In genomic region chr9:135045264-135046155, GRCh38 we compare ENCODE assay signal across 18 cellular contexts. TPM values are rescaled to one million over a fixed set of nuclear protein-coding genes. Genes with fewer than 3 reads are reported as not detected.
DNase-seq lines count a peak whose midpoint lies in the region; ATAC-seq, FAIRE-seq and TF ChIP-seq lines count a peak whose summit lies in the region.
"Had no signal": no experiment of that assay in that cellular context is flagged by ENCODE, and none has a peak within 500 bp of the region (broad histone marks: within the 10 kb centered on the region; RNA-seq: fewer than 3 reads in every experiment).

No MANE protein-coding gene starts in this region.

- ATAC-seq in stimulated activated naive CD8-positive, alpha-beta T cell treated with anti-CD3 and anti-CD28 coated beads, Interleukin-15, Interleukin-2, amounts not matched to agents 100 U/mL and 50 U/mL, for 24 hours: no peak

- H3K36me3 Mint-ChIP-seq in neural crest cell (ENCODE audit: low read depth): no peaks in the 10 kb centered on the region
- no peaks in the 10 kb centered on the region for H3K36me3 Mint-ChIP-seq in T-helper 2 cell treated with Interferon-gamma antibody and Interleukin-4, amounts not matched to agents 5 μg/mL and 100 μg/mL, for 36 hours (ENCODE audit: low read depth)

- H3K4me1 Mint-ChIP-seq in neural crest cell: peaks cover 1% of the 10 kb centered on the region
- no peaks in the 10 kb centered on the region for H3K4me1 Mint-ChIP-seq in T-helper 2 cell treated with Interferon-gamma antibody and Interleukin-4, amounts not matched to agents 5 μg/mL and 100 μg/mL, for 36 hours (ENCODE audit: low read depth)

- H3K27me3 ChIP-seq in H7 (ENCODE audit: control insufficient read depth, insufficient read depth, low read length) (no peaks in the 10 kb centered on the region), suprapubic skin (peaks cover 37% of the 10 kb centered on the region), A673 (replicated peaks; ENCODE audit: insufficient read depth, low read depth, low read length, poor library complexity) (no peaks in the 10 kb centered on the region)

- H3K4me3 ChIP-seq in H7 (ENCODE audit: insufficient read depth, low read depth, low read length) (no peak overlapping the region), coronary artery (no peak overlapping the region), suprapubic skin (no peak overlapping the region), A673 (ENCODE audit: low read depth, low read length, poor library complexity, severe bottlenecking) (no peak overlapping the region)

- H3K9me3 Mint-ChIP-seq in neural crest cell: no peaks in the 10 kb centered on the region
- no peaks in the 10 kb centered on the region for H3K9me3 Mint-ChIP-seq in T-helper 2 cell treated with Interferon-gamma antibody and Interleukin-4, amounts not matched to agents 5 μg/mL and 100 μg/mL, for 36 hours
- H3K9me3 Mint-ChIP-seq: CD4-positive, alpha-beta T cell had no signal

- WGBS in suprapubic skin: 90% methylated on average over 32 of the region's 33 CpGs

- no peaks in the 10 kb centered on the region for H3K36me3 ChIP-seq in H7 (replicated peaks; ENCODE audit: control insufficient read depth, insufficient read depth, low read length)
- H3K36me3 ChIP-seq in suprapubic skin: no peaks in the 10 kb centered on the region
- H3K36me3 ChIP-seq in A673 (ENCODE audit: insufficient read depth, low read length, poor library complexity, severe bottlenecking): no peaks in the 10 kb centered on the region

- intact Hi-C loops in A673 (cut with micrococcal nuclease; ENCODE audit: unreplicated experiment): no loop called here

- H3K4me1 ChIP-seq in suprapubic skin: peaks cover 4% of the 10 kb centered on the region
- H3K4me1 ChIP-seq in A673 (ENCODE audit: insufficient read depth, low read length, poor library complexity, severe bottlenecking): no peaks in the 10 kb centered on the region

- no peak for FAIRE-seq in HTR-8/SVneo (lab: Jason Lieb, UNC)
- FAIRE-seq: GM19239, H54 had no signal

- BruUV-seq in A673 (replicated peaks; lab: Mats Ljungman, UMichigan): no TSS peak

- CTCF ChIA-PET in A673 (lab: Charles Lee): no interaction called here

- TF ChIP-seq CTCF in coronary artery (IDR thresholded peaks at IDR 0.05): no peak
- no peak for TF ChIP-seq CTCF in neural crest cell (conservative IDR thresholded peaks at IDR 0.05)
- no peak for TF ChIP-seq CTCF in suprapubic skin (IDR thresholded peaks at IDR 0.05)
- no peak for TF ChIP-seq CTCF in A673 (conservative IDR thresholded peaks at IDR 0.05; ENCODE audit: low read depth, low read length)

- H3K9me3 ChIP-seq in suprapubic skin: no peaks in the 10 kb centered on the region
- no peaks in the 10 kb centered on the region for H3K9me3 ChIP-seq in A673 (ENCODE audit: low read depth, low read length, poor library complexity, severe bottlenecking)

- H3K27ac ChIP-seq in coronary artery: no peak overlapping the region
- no peak overlapping the region for H3K27ac ChIP-seq in suprapubic skin
- H3K27ac ChIP-seq in A673 (ENCODE audit: low read depth, low read length, poor library complexity, severe bottlenecking): no peak overlapping the region

- no peak for TF ChIP-seq POLR2A in suprapubic skin (IDR thresholded peaks at IDR 0.05)

- peak overlapping the region; percentile 35 for H3K27ac Mint-ChIP-seq in neural crest cell (ENCODE audit: unreplicated experiment)
- H3K27ac Mint-ChIP-seq in T-helper 2 cell treated with Interferon-gamma antibody and Interleukin-4, amounts not matched to agents 5 μg/mL and 100 μg/mL, for 36 hours: no peak overlapping the region
- H3K27ac Mint-ChIP-seq: CD4-positive, alpha-beta T cell had no signal

- DNase-seq in H7 (peak; percentile 47), coronary artery (ENCODE audit: low spot score) (peak; percentile 66), neural crest cell (ENCODE audit: low read depth, low spot score) (no peak), suprapubic skin (ENCODE audit: low spot score in 2 of 2) (peak; percentile 38 to 56), HTR-8/SVneo (ENCODE audit: insufficient read length, low spot score) (no peak), A673 (ENCODE audit: low spot score) (no peak)
- DNase-seq in stimulated activated naive CD8-positive, alpha-beta T cell treated with anti-CD3 and anti-CD28 coated beads, Interleukin-15, Interleukin-2, amounts not matched to agents 100 U/mL and 50 U/mL, for 24 hours: no peak
- DNase-seq in T-helper 2 cell treated with Interferon-gamma antibody and Interleukin-4, amounts not matched to agents 5 μg/mL and 100 μg/mL, for 36 hours (ENCODE audit: low spot score): no peak
- DNase-seq: CD4-positive, alpha-beta T cell; NCI-H1930; NCI-H2171; NCI-H446; NCI-H69; OCI-M1; RPMI8226; SIG-M5 had no signal

- H3K4me3 Mint-ChIP-seq in neural crest cell: no peak overlapping the region
- no peak overlapping the region for H3K4me3 Mint-ChIP-seq in T-helper 2 cell treated with Interferon-gamma antibody and Interleukin-4, amounts not matched to agents 5 μg/mL and 100 μg/mL, for 36 hours
- H3K4me3 Mint-ChIP-seq: CD4-positive, alpha-beta T cell had no signal

- H3K27me3 Mint-ChIP-seq in neural crest cell (ENCODE audit: low read depth): peaks cover 4% of the 10 kb centered on the region
- H3K27me3 Mint-ChIP-seq in T-helper 2 cell treated with Interferon-gamma antibody and Interleukin-4, amounts not matched to agents 5 μg/mL and 100 μg/mL, for 36 hours (ENCODE audit: low read depth): no peaks in the 10 kb centered on the region

- TF ChIP-seq EP300 in suprapubic skin (IDR thresholded peaks at IDR 0.05): no peak

- POLR2A ChIA-PET in A673 (lab: Charles Lee; ENCODE audit: low non-redundant PET): no interaction called here

RNA-seq across cellular contexts. Expression of gene OLFM1, which starts 42.0 kb away (rescaled TPM):
- 42.9 and 58.2 TPM in 2 replicates for total RNA-seq in H7 (2014; rRNA removed; shearing (Covaris generic))
- total RNA-seq in neural crest cell (23.3 and 27.2 TPM in 2 replicates), suprapubic skin (10 to 100 TPM in 2 of 4 donors, 1 to 10 TPM in 2; 4.0 to 15.4 (median 11.7) TPM), A673 (2021) (278 and 308 TPM in 2 replicates)
- total RNA-seq: CD4-positive, alpha-beta T cell had no signal

Comparison
In these comparisons a context has a peak if more than half of its experiments do, and no peak if none do; other contexts are left out.
1. DNase-seq: peak in H7 (single experiment), coronary artery (single experiment) and suprapubic skin (2 of 2); none in neural crest cell (single experiment), stimulated activated naive CD8-positive, alpha-beta T cell treated with anti-CD3 and anti-CD28 coated beads, Interleukin-15, Interleukin-2, amounts not matched to agents 100 U/mL and 50 U/mL, for 24 hours (single experiment), HTR-8/SVneo (single experiment), A673 (single experiment) and T-helper 2 cell treated with Interferon-gamma antibody and Interleukin-4, amounts not matched to agents 5 μg/mL and 100 μg/mL, for 36 hours (single experiment).